1 cellular context compared by ENCODE assay signal in genomic region chr3:46869440-46869839, GRCh38.
TF ChIP-seq lines count a peak whose summit lies in the region.

No MANE protein-coding gene starts in this region.

TF ChIP-seq in H1, 55 proteins besides CTCF, POLR2A, EP300 and RAD21 (continued from another document):
- TF ChIP-seq USF2 (IDR thresholded peaks at IDR 0.05; ENCODE audit: low read length), result no peak
- no peak for TF ChIP-seq CEBPB (IDR thresholded peaks at IDR 0.05; ENCODE audit: low read depth, low read length)
- no peak for TF ChIP-seq SP1 (IDR thresholded peaks at IDR 0.05; ENCODE audit: low read depth, low read length)
- no peak for TF ChIP-seq RBBP5 (IDR thresholded peaks at IDR 0.05; ENCODE audit: borderline replicate concordance, low read depth, low read length)
- no peak for TF ChIP-seq KDM1A (IDR thresholded peaks at IDR 0.05; ENCODE audit: borderline replicate concordance, low read length)
- TF ChIP-seq, protein P1, sequence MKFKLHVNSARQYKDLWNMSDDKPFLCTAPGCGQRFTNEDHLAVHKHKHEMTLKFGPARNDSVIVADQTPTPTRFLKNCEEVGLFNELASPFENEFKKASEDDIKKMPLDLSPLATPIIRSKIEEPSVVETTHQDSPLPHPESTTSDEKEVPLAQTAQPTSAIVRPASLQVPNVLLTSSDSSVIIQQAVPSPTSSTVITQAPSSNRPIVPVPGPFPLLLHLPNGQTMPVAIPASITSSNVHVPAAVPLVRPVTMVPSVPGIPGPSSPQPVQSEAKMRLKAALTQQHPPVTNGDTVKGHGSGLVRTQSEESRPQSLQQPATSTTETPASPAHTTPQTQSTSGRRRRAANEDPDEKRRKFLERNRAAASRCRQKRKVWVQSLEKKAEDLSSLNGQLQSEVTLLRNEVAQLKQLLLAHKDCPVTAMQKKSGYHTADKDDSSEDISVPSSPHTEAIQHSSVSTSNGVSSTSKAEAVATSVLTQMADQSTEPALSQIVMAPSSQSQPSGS (IDR thresholded peaks at IDR 0.05; ENCODE audit: low read length), result no peak
- TF ChIP-seq E2F6 (IDR thresholded peaks at IDR 0.05), result no peak
- TF ChIP-seq CHD1 (IDR thresholded peaks at IDR 0.05; ENCODE audit: low read depth, low read length), result no peak
- no peak for TF ChIP-seq RFX5 (IDR thresholded peaks at IDR 0.05; ENCODE audit: borderline replicate concordance, low read depth, low read length)
- TF ChIP-seq FOSL1 (IDR thresholded peaks at IDR 0.05; ENCODE audit: insufficient read depth, low read depth, low read length), result no peak
- no peak for TF ChIP-seq PHF8 (conservative IDR thresholded peaks at IDR 0.05; ENCODE audit: low read depth, low read length)
- TF ChIP-seq, protein P2, sequence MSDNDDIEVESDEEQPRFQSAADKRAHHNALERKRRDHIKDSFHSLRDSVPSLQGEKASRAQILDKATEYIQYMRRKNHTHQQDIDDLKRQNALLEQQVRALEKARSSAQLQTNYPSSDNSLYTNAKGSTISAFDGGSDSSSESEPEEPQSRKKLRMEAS (IDR thresholded peaks at IDR 0.05), result no peak
- TF ChIP-seq KDM5A (IDR thresholded peaks at IDR 0.05; ENCODE audit: low read length), result no peak
- no peak for TF ChIP-seq EGR1 (IDR thresholded peaks at IDR 0.05; ENCODE audit: borderline replicate concordance, low read depth, low read length)
- TF ChIP-seq NRF1 (IDR thresholded peaks at IDR 0.05; ENCODE audit: low read depth, low read length), result no peak
- no peak for TF ChIP-seq GABPA (IDR thresholded peaks at IDR 0.05; ENCODE audit: borderline replicate concordance, insufficient read depth, low read length)
